Comparison of ENCODE assay signal across 1 cellular context in genomic region chr2:142870516-142870915, GRCh38.
TF ChIP-seq lines count a peak whose summit lies in the region.

No MANE protein-coding gene starts in this region.

TF ChIP-seq in HepG2, 621 proteins besides CTCF, POLR2A, EP300 and RAD21 (continued from another document):
- TF ChIP-seq, protein P1, sequence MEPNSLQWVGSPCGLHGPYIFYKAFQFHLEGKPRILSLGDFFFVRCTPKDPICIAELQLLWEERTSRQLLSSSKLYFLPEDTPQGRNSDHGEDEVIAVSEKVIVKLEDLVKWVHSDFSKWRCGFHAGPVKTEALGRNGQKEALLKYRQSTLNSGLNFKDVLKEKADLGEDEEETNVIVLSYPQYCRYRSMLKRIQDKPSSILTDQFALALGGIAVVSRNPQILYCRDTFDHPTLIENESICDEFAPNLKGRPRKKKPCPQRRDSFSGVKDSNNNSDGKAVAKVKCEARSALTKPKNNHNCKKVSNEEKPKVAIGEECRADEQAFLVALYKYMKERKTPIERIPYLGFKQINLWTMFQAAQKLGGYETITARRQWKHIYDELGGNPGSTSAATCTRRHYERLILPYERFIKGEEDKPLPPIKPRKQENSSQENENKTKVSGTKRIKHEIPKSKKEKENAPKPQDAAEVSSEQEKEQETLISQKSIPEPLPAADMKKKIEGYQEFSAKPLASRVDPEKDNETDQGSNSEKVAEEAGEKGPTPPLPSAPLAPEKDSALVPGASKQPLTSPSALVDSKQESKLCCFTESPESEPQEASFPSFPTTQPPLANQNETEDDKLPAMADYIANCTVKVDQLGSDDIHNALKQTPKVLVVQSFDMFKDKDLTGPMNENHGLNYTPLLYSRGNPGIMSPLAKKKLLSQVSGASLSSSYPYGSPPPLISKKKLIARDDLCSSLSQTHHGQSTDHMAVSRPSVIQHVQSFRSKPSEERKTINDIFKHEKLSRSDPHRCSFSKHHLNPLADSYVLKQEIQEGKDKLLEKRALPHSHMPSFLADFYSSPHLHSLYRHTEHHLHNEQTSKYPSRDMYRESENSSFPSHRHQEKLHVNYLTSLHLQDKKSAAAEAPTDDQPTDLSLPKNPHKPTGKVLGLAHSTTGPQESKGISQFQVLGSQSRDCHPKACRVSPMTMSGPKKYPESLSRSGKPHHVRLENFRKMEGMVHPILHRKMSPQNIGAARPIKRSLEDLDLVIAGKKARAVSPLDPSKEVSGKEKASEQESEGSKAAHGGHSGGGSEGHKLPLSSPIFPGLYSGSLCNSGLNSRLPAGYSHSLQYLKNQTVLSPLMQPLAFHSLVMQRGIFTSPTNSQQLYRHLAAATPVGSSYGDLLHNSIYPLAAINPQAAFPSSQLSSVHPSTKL (CRISPR knock-in tag; IDR thresholded peaks at IDR 0.05): 0 out of 2 replicates have a peak, but pooled peaks have one; percentile 37
- TF ChIP-seq FOSL2 (CRISPR knock-in tag; IDR thresholded peaks at IDR 0.05) (0 out of 2 replicates have a peak, but pooled peaks have one; percentile 17), CEBPB (IDR thresholded peaks at IDR 0.05; ENCODE audit: borderline replicate concordance, low read depth, low read length) (peak; percentile 87), TBL1XR1 (IDR thresholded peaks at IDR 0.05; ENCODE audit: borderline replicate concordance, low read length, partially characterized antibody) (no peak), KAT7 (CRISPR knock-in tag; IDR thresholded peaks at IDR 0.05; ENCODE audit: borderline replicate concordance) (peak; percentile 30; the same call in 1 of the 2 replicates), ZNF614 (CRISPR knock-in tag; IDR thresholded peaks at IDR 0.05; ENCODE audit: borderline replicate concordance) (0 out of 2 replicates have a peak, but pooled peaks have one; percentile 15), HNF1B (CRISPR knock-in tag; IDR thresholded peaks at IDR 0.05) (0 out of 2 replicates have a peak, but pooled peaks have one; percentile 24), SAP130 (CRISPR knock-in tag; IDR thresholded peaks at IDR 0.05; ENCODE audit: low read depth) (peak; percentile 31; the same call in 1 of the 2 replicates), SOX13 (IDR thresholded peaks at IDR 0.05) (no peak), SOX13 (CRISPR knock-in tag; conservative IDR thresholded peaks at IDR 0.05 in 1 of 2, IDR thresholded peaks at IDR 0.05 in 1 of 2) (0 out of 4 replicates have a peak, but pooled peaks of 1 of the 2 experiments have one; percentile 33), SNAI1 (CRISPR knock-in tag; IDR thresholded peaks at IDR 0.05; ENCODE audit: borderline replicate concordance) (no peak), SOX5 (CRISPR knock-in tag; IDR thresholded peaks at IDR 0.05; ENCODE audit: borderline replicate concordance) (peak; percentile 16; the same call in 1 of the 2 replicates), RBM22 (optimal IDR thresholded peaks at IDR 0.05; ENCODE audit: low read length) (no peak), TBX2 (CRISPR knock-in tag; IDR thresholded peaks at IDR 0.05; ENCODE audit: borderline replicate concordance) (no peak), ZNF547 (CRISPR knock-in tag; IDR thresholded peaks at IDR 0.05) (no peak), ZNF530 (CRISPR knock-in tag; IDR thresholded peaks at IDR 0.05; ENCODE audit: low read depth) (no peak), GATAD1 (CRISPR knock-in tag; IDR thresholded peaks at IDR 0.05) (0 out of 2 replicates have a peak, but pooled peaks have one; percentile 17), ZNF24 (IDR thresholded peaks at IDR 0.05) (0 out of 2 replicates have a peak, but pooled peaks have one; percentile 13), THAP11 (CRISPR knock-in tag; IDR thresholded peaks at IDR 0.05) (0 out of 2 replicates have a peak, but pooled peaks have one; percentile 21), ZSCAN25 (CRISPR knock-in tag; IDR thresholded peaks at IDR 0.05) (no peak), SOX6 (IDR thresholded peaks at IDR 0.05) (no peak), SOX6 (CRISPR knock-in tag; IDR thresholded peaks at IDR 0.05) (0 out of 2 replicates have a peak, but pooled peaks have one; percentile 15), CBFB (CRISPR knock-in tag; IDR thresholded peaks at IDR 0.05) (no peak), MIER3 (CRISPR knock-in tag; IDR thresholded peaks at IDR 0.05; ENCODE audit: borderline replicate concordance) (peak; percentile 43; the same call in 1 of the 2 replicates), IKZF4 (CRISPR knock-in tag; IDR thresholded peaks at IDR 0.05; ENCODE audit: borderline replicate concordance, low read depth, not compliant biosample characterization) (no peak), GATAD2A (CRISPR knock-in tag; IDR thresholded peaks at IDR 0.05) (peak; percentile 77), SP1 (IDR thresholded peaks at IDR 0.05) (no peak), SP1 (CRISPR knock-in tag; IDR thresholded peaks at IDR 0.05) (no peak), ZNF740 (CRISPR knock-in tag; IDR thresholded peaks at IDR 0.05) (no peak)
- TF ChIP-seq, protein P2, sequence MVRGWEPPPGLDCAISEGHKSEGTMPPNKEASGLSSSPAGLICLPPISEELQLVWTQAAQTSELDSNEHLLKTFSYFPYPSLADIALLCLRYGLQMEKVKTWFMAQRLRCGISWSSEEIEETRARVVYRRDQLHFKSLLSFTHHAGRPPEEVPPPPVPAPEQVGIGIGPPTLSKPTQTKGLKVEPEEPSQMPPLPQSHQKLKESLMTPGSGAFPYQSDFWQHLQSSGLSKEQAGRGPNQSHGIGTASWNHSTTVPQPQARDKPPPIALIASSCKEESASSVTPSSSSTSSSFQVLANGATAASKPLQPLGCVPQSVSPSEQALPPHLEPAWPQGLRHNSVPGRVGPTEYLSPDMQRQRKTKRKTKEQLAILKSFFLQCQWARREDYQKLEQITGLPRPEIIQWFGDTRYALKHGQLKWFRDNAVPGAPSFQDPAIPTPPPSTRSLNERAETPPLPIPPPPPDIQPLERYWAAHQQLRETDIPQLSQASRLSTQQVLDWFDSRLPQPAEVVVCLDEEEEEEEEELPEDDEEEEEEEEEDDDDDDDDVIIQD (CRISPR knock-in tag; IDR thresholded peaks at IDR 0.05; ENCODE audit: low read depth): 0 out of 2 replicates have a peak, but pooled peaks have one; percentile 13
